Comparison of ENCODE assay signal across 1 cellular context in genomic region chr17:58679263-58680037, GRCh38.
TF ChIP-seq lines count a peak whose summit lies in the region.

No MANE protein-coding gene starts in this region.

TF ChIP-seq in HepG2, 621 proteins besides CTCF, POLR2A, EP300 and RAD21 (continued from another document):
- TF ChIP-seq DRAP1 (CRISPR knock-in tag; IDR thresholded peaks at IDR 0.05) (peak; percentile 83), POGK (CRISPR knock-in tag; conservative IDR thresholded peaks at IDR 0.05) (no peak), ZNF770 (CRISPR knock-in tag; IDR thresholded peaks at IDR 0.05) (no peak), ZNF17 (CRISPR knock-in tag; IDR thresholded peaks at IDR 0.05) (no peak), DDIT3 (CRISPR knock-in tag; IDR thresholded peaks at IDR 0.05) (no peak), ZNF3 (CRISPR knock-in tag; IDR thresholded peaks at IDR 0.05) (no peak), SNAPC4 (CRISPR knock-in tag; IDR thresholded peaks at IDR 0.05) (peak; percentile 99), FOXP1 (IDR thresholded peaks at IDR 0.05) (peak; percentile 15; the same call in 1 of the 2 replicates), FOXP1 (CRISPR knock-in tag; IDR thresholded peaks at IDR 0.05) (no peak), ZNF253 (CRISPR knock-in tag; IDR thresholded peaks at IDR 0.05; ENCODE audit: borderline replicate concordance) (no peak), MED8 (CRISPR knock-in tag; IDR thresholded peaks at IDR 0.05; ENCODE audit: insufficient replicate concordance) (peak; percentile 65), CBX1 (IDR thresholded peaks at IDR 0.05; ENCODE audit: low read depth) (peak; percentile 91), CREM (IDR thresholded peaks at IDR 0.05) (peak; percentile 61), CREM (CRISPR knock-in tag; IDR thresholded peaks at IDR 0.05) (no peak), MED1 (CRISPR knock-in tag; IDR thresholded peaks at IDR 0.05) (peak; percentile 68), SIN3A (IDR thresholded peaks at IDR 0.05; ENCODE audit: borderline replicate concordance, low read depth, low read length) (no peak), CEBPG (CRISPR knock-in tag; IDR thresholded peaks at IDR 0.05) (0 out of 2 replicates have a peak, but pooled peaks have one; percentile 29), FOXA3 (CRISPR knock-in tag; IDR thresholded peaks at IDR 0.05) (peak; percentile 10; the same call in 1 of the 2 replicates), ARID3A (IDR thresholded peaks at IDR 0.05; ENCODE audit: low read depth, low read length) (0 out of 2 replicates have a peak, but pooled peaks have one; percentile 9), RBFOX2 (IDR thresholded peaks at IDR 0.05; ENCODE audit: low read depth, low read length) (0 out of 2 replicates have a peak, but pooled peaks have one; percentile 40), RAD51 (IDR thresholded peaks at IDR 0.05; ENCODE audit: borderline replicate concordance) (no peak), SAP130 (CRISPR knock-in tag; IDR thresholded peaks at IDR 0.05; ENCODE audit: low read depth) (peak; percentile 15; the same call in 1 of the 2 replicates), BRCA1 (CRISPR knock-in tag; IDR thresholded peaks at IDR 0.05) (no peak), ZNF333 (CRISPR knock-in tag; IDR thresholded peaks at IDR 0.05; ENCODE audit: borderline replicate concordance) (no peak), CREB1 (IDR thresholded peaks at IDR 0.05) (no peak), CREB1 (CRISPR knock-in tag; IDR thresholded peaks at IDR 0.05) (peak; percentile 44), TERF1 (CRISPR knock-in tag; IDR thresholded peaks at IDR 0.05) (no peak)
